Comparison of ENCODE assay signal across 1 cellular context in the genomic region with DNA sequence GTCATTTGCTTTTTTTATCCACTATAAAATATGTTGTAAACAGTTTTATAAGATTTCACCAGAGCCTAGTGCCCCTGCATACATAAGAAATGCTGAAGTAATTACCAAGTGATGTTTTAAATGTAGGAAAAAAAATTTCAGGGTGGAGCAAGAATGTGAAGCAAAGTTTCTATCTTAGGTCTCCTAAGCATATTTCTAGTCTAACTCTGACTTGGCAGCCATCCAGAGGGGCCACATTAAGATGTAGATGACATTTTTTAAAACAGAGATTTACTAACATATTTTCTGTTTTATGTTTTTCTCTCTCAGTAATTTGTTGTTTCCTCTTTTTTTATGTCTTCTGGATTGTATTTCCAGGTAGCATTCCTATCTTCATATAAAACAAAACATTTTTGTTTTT.
TF ChIP-seq lines count a peak whose summit lies in the region.

No MANE protein-coding gene starts in this region.

TF ChIP-seq in K562, 482 proteins besides CTCF, POLR2A, EP300 and RAD21 (continued from another document):
- no peak for TF ChIP-seq ZFX (CRISPR knock-in tag; IDR thresholded peaks at IDR 0.05)
